Comparison of ENCODE assay signal across 14 cellular contexts in the genomic region with DNA sequence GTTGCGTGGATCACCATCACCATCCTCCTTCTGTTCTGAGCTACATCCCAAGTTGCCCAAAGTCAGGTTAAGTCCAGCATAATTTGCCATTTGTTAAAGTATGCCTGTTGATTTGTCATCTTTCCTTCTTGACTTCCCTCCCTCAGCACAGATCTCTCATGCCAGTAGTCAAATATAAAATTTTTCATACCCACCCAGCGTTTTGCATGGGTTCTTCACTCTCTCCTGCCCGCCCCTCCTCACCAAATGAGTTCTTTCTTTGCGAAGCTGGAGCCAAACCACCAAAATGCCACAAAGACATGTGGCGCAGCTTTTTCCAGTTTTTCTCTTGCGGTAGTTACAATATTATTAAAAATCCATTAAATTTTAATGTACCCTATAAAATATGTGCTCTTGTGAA.
"Had no signal": no experiment of that assay in that cellular context is flagged by ENCODE, and none has a peak within 500 bp of the region (broad histone marks: within the 10 kb centered on the region; RNA-seq: fewer than 3 reads in every experiment).

No MANE protein-coding gene starts in this region.

- H3K27ac ChIP-seq: coronary artery, tibial nerve had no signal

- H3K27me3 ChIP-seq: tibial nerve had no signal

- H3K9me3 ChIP-seq: tibial nerve had no signal

- H3K27me3 Mint-ChIP-seq: activated naive CD4-positive, alpha-beta T cell treated with anti-CD3 and anti-CD28 coated beads, Interleukin-2, amount 10 ng/mL, durations not matched to agents 7 days and 5 days had no signal

- H3K27ac Mint-ChIP-seq: activated naive CD4-positive, alpha-beta T cell treated with anti-CD3 and anti-CD28 coated beads, Interleukin-2, amount 10 ng/mL, durations not matched to agents 7 days and 5 days had no signal

- H3K4me3 Mint-ChIP-seq: activated naive CD4-positive, alpha-beta T cell treated with anti-CD3 and anti-CD28 coated beads, Interleukin-2, amount 10 ng/mL, durations not matched to agents 7 days and 5 days had no signal

- H3K36me3 ChIP-seq: tibial nerve had no signal

- H3K4me1 ChIP-seq: tibial nerve had no signal

- H3K4me3 ChIP-seq: coronary artery, tibial nerve had no signal

- DNase-seq: activated CD4-positive, alpha-beta T cell treated with anti-CD3 and anti-CD28 coated beads, Interleukin-2, amount 50 U/mL, for 4 hours; activated CD4-positive, CD25-positive, alpha-beta regulatory T cell treated with anti-CD3 and anti-CD28 coated beads, Interleukin-2, amount 50 U/mL, for 72 hours; activated naive CD4-positive, alpha-beta T cell treated with anti-CD3 and anti-CD28 coated beads, Interleukin-2, amount 10 ng/mL, durations not matched to agents 7 days and 5 days; activated T-cell treated with anti-CD3 and anti-CD28 coated beads for 4 hours; glutamatergic neuron; kidney glomerular epithelial cell; left ventricle myocardium superior; mesendoderm; stimulated activated CD4-positive, alpha-beta T cell treated with anti-CD3 and anti-CD28 coated beads, Interleukin-1b, Interleukin-23, amount 100 ng/mL, for 48 hours; T-helper 1 cell; T1000 had no signal

- H3K9me3 Mint-ChIP-seq: activated naive CD4-positive, alpha-beta T cell treated with anti-CD3 and anti-CD28 coated beads, Interleukin-2, amount 10 ng/mL, durations not matched to agents 7 days and 5 days; activated T-helper 2 cell treated with anti-CD3 and anti-CD28 coated beads, Interferon-gamma antibody, Interleukin-2, Interleukin-4, amounts not matched to agents 10 μg/mL and 5 μg/mL and 100 μg/mL, durations not matched to agents 14 hours and 24 hours and 36 hours had no signal
